8 cellular contexts compared by ENCODE assay signal in the genomic region with DNA sequence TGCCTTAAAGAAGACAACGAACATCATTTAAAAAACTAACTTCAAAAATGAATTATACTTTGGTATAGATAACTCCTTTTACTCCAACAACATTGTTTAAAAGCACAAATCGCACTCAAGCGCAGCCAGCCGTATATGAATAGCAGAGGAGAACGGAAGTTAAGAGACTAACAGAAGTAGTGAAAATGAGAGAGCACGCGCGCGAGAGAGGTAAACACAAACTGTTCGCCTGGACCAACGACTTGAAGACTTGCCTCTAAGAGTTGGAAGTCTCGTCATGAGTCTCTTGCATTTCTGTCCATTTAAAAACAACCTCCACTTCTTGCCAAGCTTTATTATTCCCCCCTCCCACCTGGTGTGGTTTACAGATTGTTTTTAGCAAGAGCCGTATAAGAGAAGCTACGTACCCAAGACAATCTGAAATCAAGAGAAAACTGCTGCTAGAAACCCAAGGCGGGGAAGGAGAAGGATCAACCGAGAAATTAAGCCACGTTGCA. TPM values are rescaled to one million over a fixed set of nuclear protein-coding genes. Genes with fewer than 3 reads are reported as not detected.
DNase-seq lines count a peak whose midpoint lies in the region; ATAC-seq, FAIRE-seq and TF ChIP-seq lines count a peak whose summit lies in the region.

No MANE protein-coding gene starts in this region.

- TF ChIP-seq CTCF in astrocyte (IDR thresholded peaks at IDR 0.05; ENCODE audit: insufficient read depth, low read depth, low read length), result no peak

- H3K4me1 ChIP-seq in astrocyte (ENCODE audit: insufficient read depth, low read length), result peaks cover 7% of the 10 kb centered on the region

- H3K4me2 ChIP-seq in astrocyte (ENCODE audit: low read length), result peak overlapping the region; percentile 93

- peak; percentile 61 for DNase-seq in NCI-H1092 treated with DMSO at 0.1 percent for 48 hours (lab: John Stamatoyannopoulos, UW)
- DNase-seq in NCI-H1092 (lab: John Stamatoyannopoulos, UW), result no peak
- peak; percentile 38 for DNase-seq in RPMI7951 (ENCODE audit: low read depth)
- DNase-seq in astrocyte (ENCODE audit: low read depth), result peak; percentile 10
- DNase-seq in stimulated activated CD8-positive, alpha-beta memory T cell treated with anti-CD3 and anti-CD28 coated beads, Interleukin-4, amount 100 ng/mL, for 48 hours, result peak; percentile 53
- DNase-seq in NCI-H226, result no peak

- H3K9ac ChIP-seq in astrocyte (ENCODE audit: low read length), result peak overlapping the region; percentile 97

- H3K27ac ChIP-seq in astrocyte (ENCODE audit: low read depth, low read length), result peak overlapping the region; percentile 97
- H3K27ac ChIP-seq in layer of hippocampus (ENCODE audit: low read depth, low read length), result peak overlapping the region; percentile 91

- no peak overlapping the region for H3K4me3 Mint-ChIP-seq in astrocyte (ENCODE audit: unreplicated experiment)

- peaks cover 88% of the 10 kb centered on the region for H3K79me2 ChIP-seq in astrocyte (ENCODE audit: insufficient read depth, low read length)

- H3K9me3 Mint-ChIP-seq in astrocyte (ENCODE audit: unreplicated experiment), result no peaks in the 10 kb centered on the region

- no peaks in the 10 kb centered on the region for H3K36me3 ChIP-seq in astrocyte (ENCODE audit: insufficient read depth, low read length)

- peak overlapping the region; percentile 84 for H2AFZ ChIP-seq in astrocyte (ENCODE audit: low read depth, low read length)

- peak overlapping the region; percentile 97 for H3K4me3 ChIP-seq in astrocyte (ENCODE audit: insufficient read depth, low read depth, low read length)

- H3K9me3 ChIP-seq in astrocyte (ENCODE audit: insufficient read depth, low read depth, low read length), result no peaks in the 10 kb centered on the region

- H3K27me3 ChIP-seq in astrocyte (ENCODE audit: insufficient read depth, low read length) (no peaks in the 10 kb centered on the region), layer of hippocampus (ENCODE audit: control insufficient read depth, insufficient read depth, low read length) (no peaks in the 10 kb centered on the region)

- peaks cover 24% of the 10 kb centered on the region for H3K4me1 Mint-ChIP-seq in astrocyte (ENCODE audit: low read depth, unreplicated experiment)

- peaks cover 6% of the 10 kb centered on the region for H3K36me3 Mint-ChIP-seq in astrocyte (ENCODE audit: low read depth, unreplicated experiment)

- peaks cover 55% of the 10 kb centered on the region for H4K20me1 ChIP-seq in astrocyte (ENCODE audit: insufficient read depth, low read length)

- H3K27ac Mint-ChIP-seq in astrocyte (ENCODE audit: unreplicated experiment), result no peak overlapping the region

- H3K27me3 Mint-ChIP-seq in astrocyte (ENCODE audit: low read depth, unreplicated experiment), result no peaks in the 10 kb centered on the region

- peak; percentile 23 for ATAC-seq in HG03064 (IDR thresholded peaks at IDR 0.05; ENCODE audit: low read depth, unreplicated experiment)

- no peak for FAIRE-seq in astrocyte (lab: Jason Lieb, UNC)

RNA-seq across cellular contexts. Expression of a gene that starts 0.5 kb away (rescaled TPM):
- total RNA-seq in RPMI7951 (2014; rRNA removed; shearing (Covaris generic)), result 272 and 321 TPM in 2 replicates
- 193 and 204 TPM in 2 replicates for total RNA-seq in astrocyte

RNA-seq across cellular contexts. Expression of a gene that starts 1.0 kb away (rescaled TPM):
- 25.1 and 27.5 TPM in 2 replicates for total RNA-seq in RPMI7951 (2014; rRNA removed; shearing (Covaris generic))
- 34.7 and 38.7 TPM in 2 replicates for total RNA-seq in astrocyte

Comparison
In these comparisons a context has a peak if more than half of its experiments do, and no peak if none do; other contexts are left out.
1. DNase-seq: peak in NCI-H1092 treated with DMSO at 0.1 percent for 48 hours (single experiment), RPMI7951 (single experiment), astrocyte (single experiment) and stimulated activated CD8-positive, alpha-beta memory T cell treated with anti-CD3 and anti-CD28 coated beads, Interleukin-4, amount 100 ng/mL, for 48 hours (single experiment); none in NCI-H1092 (single experiment) and NCI-H226 (single experiment).